13 cellular contexts compared by ENCODE assay signal in the genomic region with DNA sequence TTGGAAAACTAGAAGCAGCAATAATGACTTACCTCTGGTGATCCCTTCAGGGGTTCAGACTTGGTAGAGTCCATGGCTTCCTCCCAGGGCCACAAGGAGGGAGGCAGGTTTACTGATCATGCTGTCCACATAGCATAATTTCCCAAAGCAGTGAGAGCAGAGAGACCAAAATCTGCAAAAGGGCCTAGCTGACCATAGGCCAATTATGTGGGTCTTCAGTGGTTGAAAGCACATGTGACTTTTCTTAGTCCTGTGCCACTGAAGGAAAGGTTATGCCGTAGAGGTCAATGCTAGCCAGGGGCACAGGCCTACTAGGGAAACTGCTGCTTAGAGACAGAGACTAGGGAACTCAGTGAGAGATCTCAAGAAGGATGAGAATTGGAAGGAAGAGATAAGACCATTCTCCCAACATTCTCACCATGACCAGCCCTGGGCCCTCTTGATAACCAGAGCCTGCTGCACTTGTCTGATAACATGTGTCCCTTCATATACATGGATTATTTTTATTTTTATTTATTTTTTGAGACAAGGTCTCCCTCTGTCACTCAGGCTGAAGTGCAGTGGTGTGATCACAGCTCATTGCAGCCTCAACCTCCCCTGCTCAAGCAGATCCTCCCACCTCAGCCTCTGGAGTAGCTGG. TPM values are rescaled to one million over a fixed set of nuclear protein-coding genes. Genes with fewer than 3 reads are reported as not detected.
DNase-seq lines count a peak whose midpoint lies in the region; ATAC-seq, FAIRE-seq and TF ChIP-seq lines count a peak whose summit lies in the region.
"Had no signal": no experiment of that assay in that cellular context is flagged by ENCODE, and none has a peak within 500 bp of the region (broad histone marks: within the 10 kb centered on the region; RNA-seq: fewer than 3 reads in every experiment).

No MANE protein-coding gene starts in this region.

- intact Hi-C loops in activated CD8-positive, alpha-beta T cell treated with anti-CD3 and anti-CD28 coated beads for 36 hours (cut with micrococcal nuclease), result no loop called here

- peaks cover 0 to 24% (median 7%) of the 10 kb centered on the region in 11 experiments; a peak in 7 of 22 replicates for H4K20me1 ChIP-seq in BLaER1 treated with 17β-estradiol and CSF1 and Interleukin-3, amounts not matched to agents 10 nM and 100 nM

- TF ChIP-seq CTCF in activated CD8-positive, alpha-beta T cell treated with anti-CD3 and anti-CD28 coated beads for 36 hours (IDR thresholded peaks at IDR 0.05), result no peak
- no peak for TF ChIP-seq CTCF in mesothelial cell of epicardium (IDR thresholded peaks at IDR 0.05; ENCODE audit: unreplicated experiment)

- peaks cover 15% of the 10 kb centered on the region for H3K36me3 Mint-ChIP-seq in activated CD8-positive, alpha-beta T cell treated with anti-CD3 and anti-CD28 coated beads for 36 hours (ENCODE audit: low read depth)
- peaks cover 7% of the 10 kb centered on the region for H3K36me3 Mint-ChIP-seq in mesothelial cell of epicardium

- H3K27ac ChIP-seq in BLaER1 treated with 17β-estradiol and CSF1 and Interleukin-3, amounts not matched to agents 10 nM and 100 nM, result peak overlapping the region; percentile 78 to 99 (median 97); a peak in 21 of 22 replicates

- H3K27ac Mint-ChIP-seq in activated CD8-positive, alpha-beta T cell treated with anti-CD3 and anti-CD28 coated beads for 36 hours, result peak overlapping the region; percentile 69
- peak overlapping the region; percentile 90 for H3K27ac Mint-ChIP-seq in mesothelial cell of epicardium

- no peaks in the 10 kb centered on the region for H3K9me3 ChIP-seq in BLaER1 treated with 17β-estradiol and CSF1 and Interleukin-3, amounts not matched to agents 10 nM and 100 nM (replicated peaks in 1 of 11)
- H3K9me3 ChIP-seq: upper lobe of left lung had no signal

- peak overlapping the region in 10 of 11 experiments; percentile 64 to 98 (median 94); a peak in 14 of 22 replicates for H3K9ac ChIP-seq in BLaER1 treated with 17β-estradiol and CSF1 and Interleukin-3, amounts not matched to agents 10 nM and 100 nM

- peaks cover 2 to 9% (median 5%) of the 10 kb centered on the region in 11 experiments for H3K36me3 ChIP-seq in BLaER1 treated with 17β-estradiol and CSF1 and Interleukin-3, amounts not matched to agents 10 nM and 100 nM

- peak; percentile 51 to 99 (median 94) for DNase-seq in HUDEP-2 (lab: John Stamatoyannopoulos, UW; ENCODE audit: unreplicated experiment in 76 of 76)
- DNase-seq in activated CD8-positive, alpha-beta T cell treated with anti-CD3 and anti-CD28 coated beads for 36 hours, result no peak
- no peak for DNase-seq in mesothelial cell of epicardium (ENCODE audit: low spot score in 2 of 2, unreplicated experiment in 2 of 2)
- DNase-seq in NCI-H1092 (lab: John Stamatoyannopoulos, UW), result no peak
- no peak for DNase-seq in GM19239 (ENCODE audit: insufficient read length, low spot score)
- no peak for DNase-seq in HuH-7 (ENCODE audit: low spot score)
- DNase-seq: EL, NCI-H510A treated with DMSO at 0.1 percent for 48 hours had no signal

- no peak for FAIRE-seq in GM19239 (lab: Jason Lieb, UNC)
- FAIRE-seq: bronchial epithelial cell, frontal cortex had no signal

- H3K4me1 Mint-ChIP-seq in activated CD8-positive, alpha-beta T cell treated with anti-CD3 and anti-CD28 coated beads for 36 hours (ENCODE audit: low read depth), result peaks cover 33% of the 10 kb centered on the region
- H3K4me1 Mint-ChIP-seq in mesothelial cell of epicardium, result peaks cover 29% of the 10 kb centered on the region

- H3K27me3 Mint-ChIP-seq in activated CD8-positive, alpha-beta T cell treated with anti-CD3 and anti-CD28 coated beads for 36 hours, result no peaks in the 10 kb centered on the region
- no peaks in the 10 kb centered on the region for H3K27me3 Mint-ChIP-seq in mesothelial cell of epicardium (ENCODE audit: low read depth)

- POLR2A ChIA-PET in activated CD8-positive, alpha-beta T cell treated with anti-CD3 and anti-CD28 coated beads for 36 hours (lab: Charles Lee), result interaction anchor here (1.3 kb wide), 1 partner anchor 9 kb away, joined by 4 read pairs; no protein-coding TSS in a partner anchor

- no peak for ATAC-seq in activated CD8-positive, alpha-beta T cell treated with anti-CD3 and anti-CD28 coated beads for 36 hours
- ATAC-seq in activated CD4-positive, CD25-positive, alpha-beta regulatory T cell treated with anti-CD3 and anti-CD28 coated beads, Interleukin-2, amount 50 U/mL, for 24 hours, result no peak

- H3K4me1 ChIP-seq in BLaER1 treated with 17β-estradiol and CSF1 and Interleukin-3, amounts not matched to agents 10 nM and 100 nM, result peaks cover 59 to 79% (median 70%) of the 10 kb centered on the region in 10 experiments

- H3K4me2 ChIP-seq in BLaER1 treated with 17β-estradiol and CSF1 and Interleukin-3, amounts not matched to agents 10 nM and 100 nM, result peak overlapping the region; percentile 77 to 99 (median 93)

- peak overlapping the region; percentile 24 for H3K4me3 Mint-ChIP-seq in activated CD8-positive, alpha-beta T cell treated with anti-CD3 and anti-CD28 coated beads for 36 hours
- H3K4me3 Mint-ChIP-seq in mesothelial cell of epicardium, result no peak overlapping the region

- H3K9me3 Mint-ChIP-seq in activated CD8-positive, alpha-beta T cell treated with anti-CD3 and anti-CD28 coated beads for 36 hours, result no peaks in the 10 kb centered on the region
- no peaks in the 10 kb centered on the region for H3K9me3 Mint-ChIP-seq in mesothelial cell of epicardium

- CTCF ChIA-PET in activated CD8-positive, alpha-beta T cell treated with anti-CD3 and anti-CD28 coated beads for 36 hours (lab: Charles Lee), result interaction anchor here (2.5 kb wide), 1 partner anchor 22 kb away, joined by 17 read pairs; no protein-coding TSS in a partner anchor

- no peak overlapping the region; a peak in 1 of 20 replicates for H3K4me3 ChIP-seq in BLaER1 treated with 17β-estradiol and CSF1 and Interleukin-3, amounts not matched to agents 10 nM and 100 nM

- H3K27me3 ChIP-seq in BLaER1 treated with 17β-estradiol and CSF1 and Interleukin-3, amounts not matched to agents 10 nM and 100 nM, result no peaks in the 10 kb centered on the region
- H3K27me3 ChIP-seq: upper lobe of left lung had no signal

RNA-seq across cellular contexts. Expression of a gene that starts 2.0 kb away (rescaled TPM):
- 10 to 100 TPM; 46.2 to 55.3 TPM for total RNA-seq in activated CD8-positive, alpha-beta T cell treated with anti-CD3 and anti-CD28 coated beads for 36 hours
- total RNA-seq in mesothelial cell of epicardium, result 76.5 to 78.0 TPM (median 77.6 TPM) in 3 replicates

RNA-seq across cellular contexts. Expression of a gene that starts 4.5 kb away (rescaled TPM):
- total RNA-seq in activated CD8-positive, alpha-beta T cell treated with anti-CD3 and anti-CD28 coated beads for 36 hours, result 10 to 100 TPM; 29.0 to 31.7 TPM
- total RNA-seq in mesothelial cell of epicardium, result 23.4 to 24.4 TPM (median 23.6 TPM) in 3 replicates

RNA-seq across cellular contexts. Expression of a gene that starts 13.7 kb away (rescaled TPM):
- under 1 TPM in 1 of 2 experiments, not detected in 1; 0.11 TPM for total RNA-seq in activated CD8-positive, alpha-beta T cell treated with anti-CD3 and anti-CD28 coated beads for 36 hours
- total RNA-seq in mesothelial cell of epicardium, result 0.80 to 0.88 TPM (median 0.82 TPM) in 3 replicates

RNA-seq across cellular contexts. Expression of a gene that starts 55.1 kb away (rescaled TPM):
- total RNA-seq in activated CD8-positive, alpha-beta T cell treated with anti-CD3 and anti-CD28 coated beads for 36 hours, result 10 to 100 TPM; 37.9 to 42.1 TPM
- total RNA-seq in mesothelial cell of epicardium, result 16.3 to 21.8 TPM (median 18.9 TPM) in 3 replicates

RNA-seq across cellular contexts. Expression of a gene that starts 55.3 kb away (rescaled TPM):
- 10 to 100 TPM; 92.3 to 92.6 TPM for total RNA-seq in activated CD8-positive, alpha-beta T cell treated with anti-CD3 and anti-CD28 coated beads for 36 hours
- 58.1 to 62.6 TPM (median 58.7 TPM) in 3 replicates for total RNA-seq in mesothelial cell of epicardium

Comparison
In these comparisons a context has a peak if more than half of its experiments do, and no peak if none do; other contexts are left out.
1. DNase-seq: peak in HUDEP-2 (76 of 76); none in activated CD8-positive, alpha-beta T cell treated with anti-CD3 and anti-CD28 coated beads for 36 hours (single experiment), mesothelial cell of epicardium (0 of 2), NCI-H1092 (single experiment), GM19239 (single experiment) and HuH-7 (single experiment).